1 cellular context compared by ENCODE assay signal in genomic region chr11:74398244-74399159, GRCh38.
TF ChIP-seq lines count a peak whose summit lies in the region.

PGM2L1 (minus strand) TSS chr11:74398433; CDS start chr11:74398161, 272 bp downstream.

TF ChIP-seq in HepG2, 621 proteins besides CTCF, POLR2A, EP300 and RAD21 (continued from another document and continues in another):
- TF ChIP-seq E2F1 (CRISPR knock-in tag; IDR thresholded peaks at IDR 0.05) (peak; percentile 49), PHF8 (CRISPR knock-in tag; IDR thresholded peaks at IDR 0.05) (peak; percentile 70), CSRNP2 (CRISPR knock-in tag; conservative IDR thresholded peaks at IDR 0.05; ENCODE audit: low read depth) (no peak), NR2F6 (IDR thresholded peaks at IDR 0.05) (no peak), NR2F6 (CRISPR knock-in tag; IDR thresholded peaks at IDR 0.05) (no peak), IRF2 (CRISPR knock-in tag; IDR thresholded peaks at IDR 0.05) (peak; percentile 73), NFKB2 (CRISPR knock-in tag; IDR thresholded peaks at IDR 0.05; ENCODE audit: borderline replicate concordance) (peak; percentile 55; the same call in 1 of the 2 replicates), GABPA (IDR thresholded peaks at IDR 0.05; ENCODE audit: low read depth, low read length) (no peak), GABPA (CRISPR knock-in tag; IDR thresholded peaks at IDR 0.05; ENCODE audit: low read depth) (peak; percentile 74), ZNF557 (CRISPR knock-in tag; IDR thresholded peaks at IDR 0.05) (0 out of 2 replicates have a peak, but pooled peaks have one; percentile 41), CBFB (CRISPR knock-in tag; IDR thresholded peaks at IDR 0.05) (0 out of 2 replicates have a peak, but pooled peaks have one; percentile 51), TCF12 (IDR thresholded peaks at IDR 0.05) (no peak), TCF12 (CRISPR knock-in tag; IDR thresholded peaks at IDR 0.05) (peak; percentile 37; the same call in 1 of the 2 replicates), BATF2 (CRISPR knock-in tag; IDR thresholded peaks at IDR 0.05) (no peak), GMEB1 (CRISPR knock-in tag; IDR thresholded peaks at IDR 0.05; ENCODE audit: borderline replicate concordance) (peak; percentile 62; the same call in 1 of the 2 replicates), ZNF230 (CRISPR knock-in tag; IDR thresholded peaks at IDR 0.05) (peak; percentile 50; the same call in 1 of the 2 replicates), ZNF430 (CRISPR knock-in tag; IDR thresholded peaks at IDR 0.05) (no peak), SOX13 (IDR thresholded peaks at IDR 0.05) (no peak), SOX13 (CRISPR knock-in tag; conservative IDR thresholded peaks at IDR 0.05 in 1 of 2, IDR thresholded peaks at IDR 0.05 in 1 of 2) (peak in 1 of 2 experiments; percentile 31; a peak in 1 of 4 replicates), PHF21A (CRISPR knock-in tag; IDR thresholded peaks at IDR 0.05) (peak; percentile 43; the same call in 1 of the 2 replicates), ZSCAN25 (CRISPR knock-in tag; IDR thresholded peaks at IDR 0.05) (no peak), KLF12 (CRISPR knock-in tag; IDR thresholded peaks at IDR 0.05; ENCODE audit: borderline replicate concordance) (no peak; the same call in 1 of the 2 replicates), TAF1 (CRISPR knock-in tag; IDR thresholded peaks at IDR 0.05) (peak; percentile 30; the same call in 1 of the 2 replicates), HNF1A (IDR thresholded peaks at IDR 0.05; ENCODE audit: low read depth) (no peak), HNF1A (CRISPR knock-in tag; IDR thresholded peaks at IDR 0.05; ENCODE audit: borderline replicate concordance) (peak; percentile 31; the same call in 1 of the 2 replicates), SP1 (IDR thresholded peaks at IDR 0.05) (no peak), SP1 (CRISPR knock-in tag; IDR thresholded peaks at IDR 0.05) (peak; percentile 50; the same call in 1 of the 2 replicates), RNF2 (conservative IDR thresholded peaks at IDR 0.05; ENCODE audit: low read depth) (no peak), ZNF317 (CRISPR knock-in tag; IDR thresholded peaks at IDR 0.05) (0 out of 2 replicates have a peak, but pooled peaks have one; percentile 2), SKI (IDR thresholded peaks at IDR 0.05; ENCODE audit: partially characterized antibody) (peak; percentile 76), WIZ (CRISPR knock-in tag; IDR thresholded peaks at IDR 0.05) (no peak; the same call in 1 of the 2 replicates), TCF7 (IDR thresholded peaks at IDR 0.05; ENCODE audit: low read depth) (0 out of 2 replicates have a peak, but pooled peaks have one; percentile 4), ZNF501 (CRISPR knock-in tag; IDR thresholded peaks at IDR 0.05) (0 out of 2 replicates have a peak, but pooled peaks have one; percentile 44), LBX2 (CRISPR knock-in tag; IDR thresholded peaks at IDR 0.05; ENCODE audit: borderline replicate concordance) (0 out of 2 replicates have a peak, but pooled peaks have one; percentile 12)
- TF ChIP-seq, protein P1, sequence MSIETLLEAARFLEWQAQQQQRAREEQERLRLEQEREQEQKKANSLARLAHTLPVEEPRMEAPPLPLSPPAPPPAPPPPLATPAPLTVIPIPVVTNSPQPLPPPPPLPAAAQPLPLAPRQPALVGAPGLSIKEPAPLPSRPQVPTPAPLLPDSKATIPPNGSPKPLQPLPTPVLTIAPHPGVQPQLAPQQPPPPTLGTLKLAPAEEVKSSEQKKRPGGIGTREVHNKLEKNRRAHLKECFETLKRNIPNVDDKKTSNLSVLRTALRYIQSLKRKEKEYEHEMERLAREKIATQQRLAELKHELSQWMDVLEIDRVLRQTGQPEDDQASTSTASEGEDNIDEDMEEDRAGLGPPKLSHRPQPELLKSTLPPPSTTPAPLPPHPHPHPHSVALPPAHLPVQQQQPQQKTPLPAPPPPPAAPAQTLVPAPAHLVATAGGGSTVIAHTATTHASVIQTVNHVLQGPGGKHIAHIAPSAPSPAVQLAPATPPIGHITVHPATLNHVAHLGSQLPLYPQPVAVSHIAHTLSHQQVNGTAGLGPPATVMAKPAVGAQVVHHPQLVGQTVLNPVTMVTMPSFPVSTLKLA (IDR thresholded peaks at IDR 0.05), result peak; percentile 38; the same call in 1 of the 2 replicates
- TF ChIP-seq, protein P2, sequence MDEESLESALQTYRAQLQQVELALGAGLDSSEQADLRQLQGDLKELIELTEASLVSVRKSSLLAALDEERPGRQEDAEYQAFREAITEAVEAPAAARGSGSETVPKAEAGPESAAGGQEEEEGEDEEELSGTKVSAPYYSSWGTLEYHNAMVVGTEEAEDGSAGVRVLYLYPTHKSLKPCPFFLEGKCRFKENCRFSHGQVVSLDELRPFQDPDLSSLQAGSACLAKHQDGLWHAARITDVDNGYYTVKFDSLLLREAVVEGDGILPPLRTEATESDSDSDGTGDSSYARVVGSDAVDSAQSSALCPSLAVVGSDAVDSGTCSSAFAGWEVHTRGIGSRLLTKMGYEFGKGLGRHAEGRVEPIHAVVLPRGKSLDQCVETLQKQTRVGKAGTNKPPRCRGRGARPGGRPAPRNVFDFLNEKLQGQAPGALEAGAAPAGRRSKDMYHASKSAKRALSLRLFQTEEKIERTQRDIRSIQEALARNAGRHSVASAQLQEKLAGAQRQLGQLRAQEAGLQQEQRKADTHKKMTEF (CRISPR knock-in tag; IDR thresholded peaks at IDR 0.05), result peak; percentile 34
- TF ChIP-seq, protein P3, sequence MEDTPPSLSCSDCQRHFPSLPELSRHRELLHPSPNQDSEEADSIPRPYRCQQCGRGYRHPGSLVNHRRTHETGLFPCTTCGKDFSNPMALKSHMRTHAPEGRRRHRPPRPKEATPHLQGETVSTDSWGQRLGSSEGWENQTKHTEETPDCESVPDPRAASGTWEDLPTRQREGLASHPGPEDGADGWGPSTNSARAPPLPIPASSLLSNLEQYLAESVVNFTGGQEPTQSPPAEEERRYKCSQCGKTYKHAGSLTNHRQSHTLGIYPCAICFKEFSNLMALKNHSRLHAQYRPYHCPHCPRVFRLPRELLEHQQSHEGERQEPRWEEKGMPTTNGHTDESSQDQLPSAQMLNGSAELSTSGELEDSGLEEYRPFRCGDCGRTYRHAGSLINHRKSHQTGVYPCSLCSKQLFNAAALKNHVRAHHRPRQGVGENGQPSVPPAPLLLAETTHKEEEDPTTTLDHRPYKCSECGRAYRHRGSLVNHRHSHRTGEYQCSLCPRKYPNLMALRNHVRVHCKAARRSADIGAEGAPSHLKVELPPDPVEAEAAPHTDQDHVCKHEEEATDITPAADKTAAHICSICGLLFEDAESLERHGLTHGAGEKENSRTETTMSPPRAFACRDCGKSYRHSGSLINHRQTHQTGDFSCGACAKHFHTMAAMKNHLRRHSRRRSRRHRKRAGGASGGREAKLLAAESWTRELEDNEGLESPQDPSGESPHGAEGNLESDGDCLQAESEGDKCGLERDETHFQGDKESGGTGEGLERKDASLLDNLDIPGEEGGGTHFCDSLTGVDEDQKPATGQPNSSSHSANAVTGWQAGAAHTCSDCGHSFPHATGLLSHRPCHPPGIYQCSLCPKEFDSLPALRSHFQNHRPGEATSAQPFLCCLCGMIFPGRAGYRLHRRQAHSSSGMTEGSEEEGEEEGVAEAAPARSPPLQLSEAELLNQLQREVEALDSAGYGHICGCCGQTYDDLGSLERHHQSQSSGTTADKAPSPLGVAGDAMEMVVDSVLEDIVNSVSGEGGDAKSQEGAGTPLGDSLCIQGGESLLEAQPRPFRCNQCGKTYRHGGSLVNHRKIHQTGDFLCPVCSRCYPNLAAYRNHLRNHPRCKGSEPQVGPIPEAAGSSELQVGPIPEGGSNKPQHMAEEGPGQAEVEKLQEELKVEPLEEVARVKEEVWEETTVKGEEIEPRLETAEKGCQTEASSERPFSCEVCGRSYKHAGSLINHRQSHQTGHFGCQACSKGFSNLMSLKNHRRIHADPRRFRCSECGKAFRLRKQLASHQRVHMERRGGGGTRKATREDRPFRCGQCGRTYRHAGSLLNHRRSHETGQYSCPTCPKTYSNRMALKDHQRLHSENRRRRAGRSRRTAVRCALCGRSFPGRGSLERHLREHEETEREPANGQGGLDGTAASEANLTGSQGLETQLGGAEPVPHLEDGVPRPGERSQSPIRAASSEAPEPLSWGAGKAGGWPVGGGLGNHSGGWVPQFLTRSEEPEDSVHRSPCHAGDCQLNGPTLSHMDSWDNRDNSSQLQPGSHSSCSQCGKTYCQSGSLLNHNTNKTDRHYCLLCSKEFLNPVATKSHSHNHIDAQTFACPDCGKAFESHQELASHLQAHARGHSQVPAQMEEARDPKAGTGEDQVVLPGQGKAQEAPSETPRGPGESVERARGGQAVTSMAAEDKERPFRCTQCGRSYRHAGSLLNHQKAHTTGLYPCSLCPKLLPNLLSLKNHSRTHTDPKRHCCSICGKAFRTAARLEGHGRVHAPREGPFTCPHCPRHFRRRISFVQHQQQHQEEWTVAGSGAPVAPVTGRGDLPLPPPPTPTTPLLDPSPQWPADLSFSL (CRISPR knock-in tag; IDR thresholded peaks at IDR 0.05), result no peak
